ENCODE assay signal across 24 cellular contexts in the genomic region with DNA sequence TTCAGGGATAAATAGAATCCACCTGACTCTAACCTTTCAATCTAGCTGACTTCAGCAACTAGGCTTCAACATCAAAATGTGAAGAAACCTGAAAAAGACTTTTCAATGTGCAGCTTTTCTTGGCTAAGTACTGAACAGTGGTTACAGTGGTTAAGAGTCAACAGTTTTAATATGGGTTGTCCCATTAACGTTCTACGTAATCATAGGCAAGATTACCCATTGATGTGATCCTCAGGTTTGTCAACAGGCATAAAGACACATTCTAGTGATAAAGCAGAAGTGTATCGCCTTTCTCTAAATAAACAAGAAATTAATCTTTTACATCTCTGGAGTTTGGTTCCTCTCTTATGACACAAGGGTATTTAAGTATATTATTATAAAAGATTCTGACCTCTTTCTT.
DNase-seq lines count a peak whose midpoint lies in the region; ATAC-seq, FAIRE-seq and TF ChIP-seq lines count a peak whose summit lies in the region.
"Had no signal": no experiment of that assay in that cellular context is flagged by ENCODE, and none has a peak within 500 bp of the region (broad histone marks: within the 10 kb centered on the region; RNA-seq: fewer than 3 reads in every experiment).

No MANE protein-coding gene starts in this region.

- H3K9me3 ChIP-seq in spleen = no peaks in the 10 kb centered on the region
- H3K9me3 ChIP-seq: HAP-1, MG63, SK-N-SH had no signal

- no peak for TF ChIP-seq CTCF in KMS-11 (conservative IDR thresholded peaks at IDR 0.05; ENCODE audit: low read depth, low read length)
- TF ChIP-seq CTCF in spleen (IDR thresholded peaks at IDR 0.05 in 8 of 11, conservative IDR thresholded peaks at IDR 0.05 in 3 of 11) = no peak

- H3K4me3 ChIP-seq in KMS-11 (IDR thresholded peaks at IDR 0.05; ENCODE audit: insufficient read depth, low read depth, low read length) (no peak overlapping the region), spleen (no peak overlapping the region)
- H3K4me3 ChIP-seq: GM12878, GM23338, HAP-1, MG63 had no signal

- H2AFZ ChIP-seq in KMS-11 (ENCODE audit: low read depth) = no peak overlapping the region; the same call in 1 of the 2 replicates
- H2AFZ ChIP-seq: GM23338 had no signal

- H3K36me3 ChIP-seq in KMS-11 (ENCODE audit: insufficient read depth) (no peaks in the 10 kb centered on the region), spleen (no peaks in the 10 kb centered on the region)
- H3K36me3 ChIP-seq: HAP-1, MG63 had no signal

- no peaks in the 10 kb centered on the region for H3K27me3 Mint-ChIP-seq in activated naive CD8-positive, alpha-beta T cell
- no peaks in the 10 kb centered on the region for H3K27me3 Mint-ChIP-seq in activated naive CD8-positive, alpha-beta T cell treated with anti-CD3 and anti-CD28 coated beads, Interleukin-2, amount 50 U/mL, for 24 hours
- no peaks in the 10 kb centered on the region for H3K27me3 Mint-ChIP-seq in activated T-helper 17 cell treated with anti-CD3 and anti-CD28 coated beads, Interleukin-2, amount 50 U/mL, for 72 hours

- intact Hi-C loops in spleen (cut with DNase I; ENCODE audit: low total_unique reads) = no loop called here

- H3K27me3 ChIP-seq in KMS-11 (ENCODE audit: insufficient read depth, low read depth) (no peaks in the 10 kb centered on the region), spleen (replicated peaks in 1 of 7) (no peaks in the 10 kb centered on the region)
- H3K27me3 ChIP-seq: MG63 had no signal

- no peak overlapping the region for H3K4me3 Mint-ChIP-seq in activated naive CD8-positive, alpha-beta T cell
- no peak overlapping the region for H3K4me3 Mint-ChIP-seq in activated naive CD8-positive, alpha-beta T cell treated with anti-CD3 and anti-CD28 coated beads, Interleukin-2, amount 50 U/mL, for 24 hours
- peak overlapping the region; percentile 7 for H3K4me3 Mint-ChIP-seq in activated T-helper 17 cell treated with anti-CD3 and anti-CD28 coated beads, Interleukin-2, amount 50 U/mL, for 72 hours
- H3K4me3 Mint-ChIP-seq: GM23338 had no signal

- peak overlapping the region; percentile 93 for H3K27ac ChIP-seq in KMS-11
- H3K27ac ChIP-seq in spleen = no peak overlapping the region
- H3K27ac ChIP-seq: RWPE1 had no signal

- no peaks in the 10 kb centered on the region for H4K20me1 ChIP-seq in KMS-11 (ENCODE audit: insufficient read depth)

- DNase-seq in activated naive CD8-positive, alpha-beta T cell treated with anti-CD3 and anti-CD28 coated beads, Interleukin-2, amount 50 U/mL, for 24 hours = no peak
- no peak for DNase-seq in HTR-8/SVneo (ENCODE audit: insufficient read length, low spot score)
- DNase-seq in spleen = no peak
- DNase-seq: AML-193, C1 segment of cervical spinal cord, IMR-90, MG63, NCI-H1417, NCI-H1694 treated with DMSO at 0.1 percent for 48 hours, NCI-H2081 treated with DMSO at 0.1 percent for 48 hours, NCI-H2171 treated with DMSO at 0.1 percent for 48 hours, NCI-H446 treated with DMSO at 0.1 percent for 48 hours, NCI-H526 treated with DMSO at 0.1 percent for 48 hours, PC-3, SHP77 treated with DMSO at 0.1 percent for 48 hours, SK-N-SH had no signal

- H3K27ac Mint-ChIP-seq in activated naive CD8-positive, alpha-beta T cell = peak overlapping the region; percentile 10
- H3K27ac Mint-ChIP-seq in activated naive CD8-positive, alpha-beta T cell treated with anti-CD3 and anti-CD28 coated beads, Interleukin-2, amount 50 U/mL, for 24 hours = no peak overlapping the region
- peak overlapping the region; percentile 44 for H3K27ac Mint-ChIP-seq in activated T-helper 17 cell treated with anti-CD3 and anti-CD28 coated beads, Interleukin-2, amount 50 U/mL, for 72 hours
- H3K27ac Mint-ChIP-seq: GM23338 had no signal

- H3K9me3 Mint-ChIP-seq in activated naive CD8-positive, alpha-beta T cell (ENCODE audit: low read depth) = peaks cover 3% of the 10 kb centered on the region
- H3K9me3 Mint-ChIP-seq in activated naive CD8-positive, alpha-beta T cell treated with anti-CD3 and anti-CD28 coated beads, Interleukin-2, amount 50 U/mL, for 24 hours = peaks cover 5% of the 10 kb centered on the region
- H3K9me3 Mint-ChIP-seq in activated T-helper 17 cell treated with anti-CD3 and anti-CD28 coated beads, Interleukin-2, amount 50 U/mL, for 72 hours = no peaks in the 10 kb centered on the region

- H3K4me2 ChIP-seq in KMS-11 = peak overlapping the region; percentile 100
- H3K4me2 ChIP-seq: GM23338, SK-N-SH had no signal

- no peaks in the 10 kb centered on the region for H3K79me2 ChIP-seq in KMS-11 (ENCODE audit: insufficient read depth, low read depth)

- ATAC-seq in activated naive CD8-positive, alpha-beta T cell treated with anti-CD3 and anti-CD28 coated beads, Interleukin-2, amount 50 U/mL, for 24 hours = no peak
- ATAC-seq in activated T-helper 17 cell treated with anti-CD3 and anti-CD28 coated beads, Interleukin-2, amount 50 U/mL, for 72 hours (replicated peaks) = peak; percentile 76
- no peak for ATAC-seq in HG02885 (IDR thresholded peaks at IDR 0.05; ENCODE audit: poor library complexity, unreplicated experiment)
- ATAC-seq: GM12878, GM23338, PC-3 had no signal

- no peak for TF ChIP-seq POLR2A in spleen (IDR thresholded peaks at IDR 0.05)

- H3K4me1 Mint-ChIP-seq in activated naive CD8-positive, alpha-beta T cell (ENCODE audit: low read depth) = peaks cover 23% of the 10 kb centered on the region
- H3K4me1 Mint-ChIP-seq in activated naive CD8-positive, alpha-beta T cell treated with anti-CD3 and anti-CD28 coated beads, Interleukin-2, amount 50 U/mL, for 24 hours = peaks cover 25% of the 10 kb centered on the region
- H3K4me1 Mint-ChIP-seq in activated T-helper 17 cell treated with anti-CD3 and anti-CD28 coated beads, Interleukin-2, amount 50 U/mL, for 72 hours = no peaks in the 10 kb centered on the region

- peak overlapping the region; percentile 39 for H3K9ac ChIP-seq in KMS-11
- H3K9ac ChIP-seq: SK-N-SH had no signal

- no peak for FAIRE-seq in HTR-8/SVneo (lab: Jason Lieb, UNC)
- FAIRE-seq: GM12878 had no signal

- WGBS in spleen, 5 donors = 61 to 84% (median 80%) methylated on average over 3 of the region's 3 CpGs

- peaks cover 4% of the 10 kb centered on the region for H3K36me3 Mint-ChIP-seq in activated naive CD8-positive, alpha-beta T cell
- peaks cover 4% of the 10 kb centered on the region for H3K36me3 Mint-ChIP-seq in activated naive CD8-positive, alpha-beta T cell treated with anti-CD3 and anti-CD28 coated beads, Interleukin-2, amount 50 U/mL, for 24 hours (ENCODE audit: low read depth)
- no peaks in the 10 kb centered on the region for H3K36me3 Mint-ChIP-seq in activated T-helper 17 cell treated with anti-CD3 and anti-CD28 coated beads, Interleukin-2, amount 50 U/mL, for 72 hours (ENCODE audit: low read depth)

- H3K4me1 ChIP-seq in KMS-11 (ENCODE audit: low read depth, poor library complexity, severe bottlenecking) (peaks cover 68% of the 10 kb centered on the region), spleen (no peaks in the 10 kb centered on the region)
